ENCODE assay signal across 24 cellular contexts in the genomic region with DNA sequence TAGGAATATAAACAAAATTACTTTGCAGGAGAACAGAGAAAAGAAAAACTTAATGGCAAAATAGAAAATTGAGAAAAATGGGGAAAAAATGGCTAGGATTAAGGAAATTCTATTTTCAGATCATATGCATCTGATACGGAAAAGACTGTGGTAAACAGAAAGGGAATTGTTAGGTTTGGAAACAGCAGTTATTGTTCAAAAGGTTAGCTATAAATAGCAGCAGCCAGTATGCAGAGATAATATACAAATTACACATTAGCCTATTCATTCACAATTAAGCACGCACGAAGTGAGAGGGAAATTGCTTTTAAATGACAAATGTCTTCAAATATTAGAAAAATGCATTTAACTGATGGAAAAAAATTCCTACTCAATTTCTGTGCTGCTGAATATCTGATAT.
DNase-seq lines count a peak whose midpoint lies in the region; ATAC-seq, FAIRE-seq and TF ChIP-seq lines count a peak whose summit lies in the region.
"Had no signal": no experiment of that assay in that cellular context is flagged by ENCODE, and none has a peak within 500 bp of the region (broad histone marks: within the 10 kb centered on the region; RNA-seq: fewer than 3 reads in every experiment).

No MANE protein-coding gene starts in this region.

- no peak overlapping the region for H3K9ac ChIP-seq in endothelial cell of umbilical vein (replicated peaks; ENCODE audit: extremely low read depth, insufficient read depth, low read length)
- H3K9ac ChIP-seq: BLaER1 treated with 17β-estradiol and CSF1 and Interleukin-3, amounts not matched to agents 10 nM and 100 nM; KMS-11 had no signal

- H3K9me3 ChIP-seq in endothelial cell of umbilical vein (replicated peaks; ENCODE audit: control insufficient read depth, insufficient read depth, low read length): no peaks in the 10 kb centered on the region
- H3K9me3 ChIP-seq: SJSA1 had no signal

- H3K4me1 ChIP-seq in endothelial cell of umbilical vein (ENCODE audit: control insufficient read depth, extremely low read depth, insufficient read depth, low read length): no peaks in the 10 kb centered on the region
- H3K4me1 ChIP-seq: SJSA1 had no signal

- no peaks in the 10 kb centered on the region for H3K27me3 ChIP-seq in endothelial cell of umbilical vein (ENCODE audit: control insufficient read depth in 2 of 2, insufficient read depth in 2 of 2, low read length in 2 of 2)
- H3K27me3 ChIP-seq: BLaER1 treated with 17β-estradiol and CSF1 and Interleukin-3, amounts not matched to agents 10 nM and 100 nM; SJSA1 had no signal

- no peak for ATAC-seq in HG02938 (IDR thresholded peaks at IDR 0.05; ENCODE audit: unreplicated experiment)
- ATAC-seq: PC-3, Right ventricle myocardium inferior, T-cell had no signal

- no TSS peak for BruUV-seq in endothelial cell of umbilical vein (replicated peaks; lab: Mats Ljungman, UMichigan)

- CTCF ChIA-PET in endothelial cell of umbilical vein (lab: Charles Lee): interaction anchor here (0.9 kb wide), 1 partner anchor 16 kb away, joined by 3 read pairs; no protein-coding TSS in a partner anchor

- peak; percentile 32 for DNase-seq in NCI-H1694 treated with DMSO at 0.1 percent for 48 hours (lab: John Stamatoyannopoulos, UW)
- DNase-seq in NCI-H1694 (lab: John Stamatoyannopoulos, UW): no peak
- peak; percentile 78 to 84 for DNase-seq in NCI-H526 (lab: John Stamatoyannopoulos, UW)
- no peak for DNase-seq in endothelial cell of umbilical vein (ENCODE audit: low read depth, low spot score)
- peak; percentile 13 for DNase-seq in pons (ENCODE audit: low spot score)
- DNase-seq in UCSD-AML1 (lab: John Stamatoyannopoulos, UW; ENCODE audit: unreplicated experiment): no peak
- no peak for DNase-seq in frontal cortex (ENCODE audit: low spot score in 2 of 2)
- DNase-seq: CD4-positive, alpha-beta T cell; COR-L47; GOT3; HCEC 1CT; MM.1S; NCI-H187; NCI-H524; NCI-H82; NK-92 treated with Interleukin-12 subunit alpha and Interleukin-12 subunit beta, amount 100 ng/mL, for 24 hours; PC-3; T-cell had no signal

- no peak for TF ChIP-seq POLR2A in endothelial cell of umbilical vein (IDR thresholded peaks at IDR 0.05; ENCODE audit: low read depth, low read length)

- no peak overlapping the region for H3K27ac ChIP-seq in endothelial cell of umbilical vein (ENCODE audit: insufficient read depth, low read depth, low read length)
- H3K27ac ChIP-seq: BLaER1 treated with 17β-estradiol and CSF1 and Interleukin-3, amounts not matched to agents 10 nM and 100 nM; HL-60; KMS-11; SJSA1 had no signal

- no peak overlapping the region for H3K4me3 ChIP-seq in endothelial cell of umbilical vein (replicated peaks in 1 of 3; ENCODE audit: insufficient read depth in 1 of 3, low read depth in 1 of 3, low read length in 3 of 3)
- H3K4me3 ChIP-seq: BLaER1 treated with 17β-estradiol and CSF1 and Interleukin-3, amounts not matched to agents 10 nM and 100 nM; SJSA1 had no signal

- dilution Hi-C loops in endothelial cell of umbilical vein (cut with MboI; ENCODE audit: extremely low pct_ligation_motif_present, low sequenced_read_pairs): no loop called here

- intact Hi-C loops in endothelial cell of umbilical vein (cut with micrococcal nuclease): no loop called here

- H2AFZ ChIP-seq in endothelial cell of umbilical vein (ENCODE audit: low read depth, low read length): no peak overlapping the region

- H4K20me1 ChIP-seq in endothelial cell of umbilical vein (replicated peaks; ENCODE audit: control insufficient read depth, extremely low read depth, insufficient read depth, low read length): no peaks in the 10 kb centered on the region
- H4K20me1 ChIP-seq: BLaER1 treated with 17β-estradiol and CSF1 and Interleukin-3, amounts not matched to agents 10 nM and 100 nM had no signal

- peak; percentile 8 for FAIRE-seq in endothelial cell of umbilical vein (lab: Jason Lieb, UNC)
- no peak for FAIRE-seq in frontal cortex (lab: Jason Lieb, UNC)

- H3K9me1 ChIP-seq in endothelial cell of umbilical vein (replicated peaks; ENCODE audit: control insufficient read depth, extremely low read depth, insufficient read depth, low read length): no peaks in the 10 kb centered on the region

- H3K4me2 ChIP-seq in endothelial cell of umbilical vein (ENCODE audit: insufficient read depth, low read length): no peak overlapping the region
- H3K4me2 ChIP-seq: BLaER1 treated with 17β-estradiol and CSF1 and Interleukin-3, amounts not matched to agents 10 nM and 100 nM; KMS-11 had no signal

- no peaks in the 10 kb centered on the region for H3K36me3 ChIP-seq in endothelial cell of umbilical vein (ENCODE audit: control insufficient read depth in 2 of 2, extremely low read depth in 1 of 2, insufficient read depth in 2 of 2, low read length in 2 of 2)
- H3K36me3 ChIP-seq: SJSA1 had no signal

- POLR2A ChIA-PET in endothelial cell of umbilical vein (lab: Charles Lee): no interaction called here

- H3K79me2 ChIP-seq in endothelial cell of umbilical vein (ENCODE audit: control insufficient read depth, insufficient read depth, low read length): no peaks in the 10 kb centered on the region

- no peak for TF ChIP-seq CTCF in endothelial cell of umbilical vein (IDR thresholded peaks at IDR 0.05; ENCODE audit: extremely low read depth in 1 of 2, insufficient read depth in 1 of 2, low read depth in 1 of 2, low read length in 2 of 2)

TF ChIP-seq in endothelial cell of umbilical vein, 7 proteins besides CTCF, POLR2A, EP300 and RAD21:
- no peak for TF ChIP-seq GATA2 (IDR thresholded peaks at IDR 0.05; ENCODE audit: insufficient read depth, insufficient read length, low read depth, low read length)
- TF ChIP-seq EZH2 (IDR thresholded peaks at IDR 0.05; ENCODE audit: borderline replicate concordance, low read depth, low read length, severe bottlenecking): no peak
- TF ChIP-seq MYC (IDR thresholded peaks at IDR 0.05; ENCODE audit: low read depth, low read length): no peak
- TF ChIP-seq, protein P1, sequence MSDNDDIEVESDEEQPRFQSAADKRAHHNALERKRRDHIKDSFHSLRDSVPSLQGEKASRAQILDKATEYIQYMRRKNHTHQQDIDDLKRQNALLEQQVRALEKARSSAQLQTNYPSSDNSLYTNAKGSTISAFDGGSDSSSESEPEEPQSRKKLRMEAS (IDR thresholded peaks at IDR 0.05; ENCODE audit: insufficient read depth, insufficient read length): no peak
- no peak for TF ChIP-seq JUN (IDR thresholded peaks at IDR 0.05; ENCODE audit: borderline replicate concordance, insufficient read depth, insufficient read length, low read depth)
- no peak for TF ChIP-seq POLR2AphosphoS5 (IDR thresholded peaks at IDR 0.05; ENCODE audit: insufficient read depth, low read depth, low read length)
- TF ChIP-seq FOS (IDR thresholded peaks at IDR 0.05; ENCODE audit: borderline replicate concordance, insufficient read depth, low read length): no peak

Comparison
In these comparisons a context has a peak if more than half of its experiments do, and no peak if none do; other contexts are left out.
1. DNase-seq: peak in NCI-H1694 treated with DMSO at 0.1 percent for 48 hours (single experiment), NCI-H526 (2 of 2) and pons (single experiment); none in NCI-H1694 (single experiment), endothelial cell of umbilical vein (single experiment), UCSD-AML1 (single experiment) and frontal cortex (0 of 2).